9 cellular contexts compared by ENCODE assay signal in the genomic region with DNA sequence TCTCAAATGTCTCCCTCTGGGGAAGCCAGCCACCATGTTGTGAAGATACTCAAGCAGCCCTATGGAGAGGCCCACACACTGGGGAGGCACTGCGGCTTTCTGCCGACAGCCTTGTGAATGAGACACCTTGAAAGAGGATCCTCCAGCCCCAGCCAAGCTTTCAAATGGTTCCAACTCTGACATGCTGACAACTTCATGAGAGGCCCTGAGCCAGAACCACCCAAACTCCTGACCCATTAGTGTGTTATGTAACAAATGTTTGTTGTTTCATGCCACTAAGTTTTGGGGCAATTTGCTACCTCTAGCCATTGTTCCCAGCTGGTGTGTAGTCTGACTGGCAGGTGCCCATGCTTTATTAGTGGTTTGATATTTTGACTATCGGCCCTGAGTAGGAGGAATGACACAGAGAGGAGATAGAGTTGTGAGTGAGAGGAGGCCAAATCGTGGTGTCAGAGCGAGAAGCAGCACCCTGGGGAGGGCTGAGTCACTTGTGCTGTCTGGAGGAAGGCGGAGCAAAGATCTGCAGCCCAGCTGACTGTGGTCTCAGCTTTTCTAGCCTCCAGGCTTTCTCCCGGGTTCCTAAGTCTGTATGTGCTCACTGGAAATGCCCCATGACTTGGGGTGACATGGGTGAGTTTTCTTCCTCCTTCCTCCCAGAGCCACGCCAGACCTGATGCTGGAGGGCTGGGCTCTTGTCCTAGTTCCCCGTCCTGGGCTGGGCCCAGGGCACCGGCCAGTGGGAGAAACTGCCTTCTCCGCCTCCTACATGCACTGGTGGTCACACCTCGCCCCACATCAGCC. TPM values are rescaled to one million over a fixed set of nuclear protein-coding genes. Genes with fewer than 3 reads are reported as not detected.
A peak's percentile ranks its signal among the peaks of the same experiment; 100 is the strongest.
DNase-seq lines count a peak whose midpoint lies in the region; ATAC-seq and TF ChIP-seq lines count a peak whose summit lies in the region.
"Had no signal": no experiment of that assay in that cellular context is flagged by ENCODE, and none has a peak within 500 bp of the region (broad histone marks: within the 10 kb centered on the region; RNA-seq: fewer than 3 reads in every experiment).

No MANE protein-coding gene starts in this region.

- DNase-seq in G401 (ENCODE audit: low spot score): peak; percentile 43
- DNase-seq in Karpas-422: peak; percentile 89
- peak; percentile 55 for DNase-seq in activated CD4-positive, alpha-beta T cell treated with anti-CD3 and anti-CD28 coated beads for 1 hour
- DNase-seq in cerebellar cortex (ENCODE audit: low spot score): peak; percentile 32
- peak in 2 of 3 donors; percentile 51 to 72 for DNase-seq in mucosa of descending colon
- DNase-seq in stimulated activated naive B cell treated with anti-CD40 and anti-IgM and Interleukin-4, amounts not matched to agents 10 μg/mL and 1 μg/mL and 100 μg/mL, for 72 hours: peak; percentile 74
- DNase-seq in DMS53 treated with DMSO at 0.1 percent for 48 hours (lab: John Stamatoyannopoulos, UW; ENCODE audit: unreplicated experiment): no peak

- no peaks in the 10 kb centered on the region for H3K79me2 ChIP-seq in Karpas-422 (ENCODE audit: low read length)

- H3K27ac ChIP-seq in Karpas-422 (ENCODE audit: low read length): peak overlapping the region; percentile 78

- H3K36me3 Mint-ChIP-seq in stimulated activated naive B cell treated with anti-CD40 and anti-IgM and Interleukin-4, amounts not matched to agents 10 μg/mL and 1 μg/mL and 100 μg/mL, for 72 hours: peaks cover 2 to 6% of the 10 kb centered on the region in 2 donors
- H3K36me3 Mint-ChIP-seq: brain had no signal

- H3K9me3 Mint-ChIP-seq in stimulated activated naive B cell treated with anti-CD40 and anti-IgM and Interleukin-4, amounts not matched to agents 10 μg/mL and 1 μg/mL and 100 μg/mL, for 72 hours: no peaks in the 10 kb centered on the region

- peaks cover 55 to 84% of the 10 kb centered on the region in 2 donors for H3K4me1 Mint-ChIP-seq in stimulated activated naive B cell treated with anti-CD40 and anti-IgM and Interleukin-4, amounts not matched to agents 10 μg/mL and 1 μg/mL and 100 μg/mL, for 72 hours

- H3K4me3 ChIP-seq in Karpas-422 (ENCODE audit: low read length): peak overlapping the region; percentile 61
- H3K4me3 ChIP-seq in mucosa of descending colon: no peak overlapping the region

- TF ChIP-seq CTCF in mucosa of descending colon (IDR thresholded peaks at IDR 0.05): no peak

- H3K4me3 Mint-ChIP-seq in stimulated activated naive B cell treated with anti-CD40 and anti-IgM and Interleukin-4, amounts not matched to agents 10 μg/mL and 1 μg/mL and 100 μg/mL, for 72 hours: peak overlapping the region; percentile 73 to 76
- H3K4me3 Mint-ChIP-seq: brain had no signal

- H3K9me3 ChIP-seq in Karpas-422 (ENCODE audit: low read length) (no peaks in the 10 kb centered on the region), mucosa of descending colon (no peaks in the 10 kb centered on the region)

- no peaks in the 10 kb centered on the region for H3K36me3 ChIP-seq in Karpas-422 (ENCODE audit: insufficient read depth, low read length)
- no peaks in the 10 kb centered on the region for H3K36me3 ChIP-seq in mucosa of descending colon (ENCODE audit: low read depth)

- H3K9ac ChIP-seq in Karpas-422 (ENCODE audit: low read length): peak overlapping the region; percentile 63

- peaks cover 72% of the 10 kb centered on the region for H3K4me1 ChIP-seq in Karpas-422 (ENCODE audit: low read length)
- no peaks in the 10 kb centered on the region for H3K4me1 ChIP-seq in mucosa of descending colon (ENCODE audit: low read depth)

- H3K27me3 Mint-ChIP-seq in stimulated activated naive B cell treated with anti-CD40 and anti-IgM and Interleukin-4, amounts not matched to agents 10 μg/mL and 1 μg/mL and 100 μg/mL, for 72 hours: peaks cover 18 to 26% of the 10 kb centered on the region in 2 donors
- H3K27me3 Mint-ChIP-seq: brain had no signal

- no peak overlapping the region for H2AFZ ChIP-seq in Karpas-422 (ENCODE audit: low read length)

- ATAC-seq in GM21825 (IDR thresholded peaks at IDR 0.05; ENCODE audit: unreplicated experiment) (peak; percentile 58), mucosa of descending colon (peak; percentile 54)
- peak; percentile 88 for ATAC-seq in stimulated activated naive B cell treated with anti-CD40 and anti-IgM and Interleukin-4, amounts not matched to agents 10 μg/mL and 1 μg/mL and 100 μg/mL, for 72 hours (replicated peaks)

- in situ Hi-C loops in G401 (cut with HindIII; ENCODE audit: low sequenced_read_pairs): no loop called here

- intact Hi-C loops in mucosa of descending colon (cut with DNase I, micrococcal nuclease): no loop called here

- H3K4me2 ChIP-seq in Karpas-422 (ENCODE audit: low read depth, low read length, poor library complexity, severe bottlenecking): peak overlapping the region; percentile 83

- H3K27ac Mint-ChIP-seq in stimulated activated naive B cell treated with anti-CD40 and anti-IgM and Interleukin-4, amounts not matched to agents 10 μg/mL and 1 μg/mL and 100 μg/mL, for 72 hours: peak overlapping the region; percentile 81

- no peaks in the 10 kb centered on the region for H3K9me2 ChIP-seq in Karpas-422 (replicated peaks; ENCODE audit: insufficient read depth, low read length)

- H4K20me1 ChIP-seq in Karpas-422 (ENCODE audit: insufficient read depth, low read depth, low read length): no peaks in the 10 kb centered on the region

- H3K27me3 ChIP-seq in Karpas-422 (ENCODE audit: low read length): no peaks in the 10 kb centered on the region

RNA-seq across cellular contexts. Expression of gene BLM, which starts 56.8 kb away (rescaled TPM):
- 19.0 and 25.7 TPM in 2 replicates for total RNA-seq in G401 (2014; rRNA removed; shearing (Covaris generic))
- total RNA-seq in Karpas-422 (2014; rRNA removed; shearing (Covaris generic); ENCODE audit: low replicate concordance): 15.4 and 33.5 TPM in 2 replicates
- 1 to 10 TPM; 2.9 to 7.2 (median 4.1) TPM for total RNA-seq in mucosa of descending colon
